8 cellular contexts compared by ENCODE assay signal in genomic region chr10:50417486-50417905, GRCh38.
DNase-seq lines count a peak whose midpoint lies in the region; ATAC-seq and TF ChIP-seq lines count a peak whose summit lies in the region.

No MANE protein-coding gene starts in this region.

- H3K27ac ChIP-seq in ACC112 (ENCODE audit: low read depth, low read length) = peak overlapping the region; percentile 86
- H3K27ac ChIP-seq in muscle layer of colon (ENCODE audit: low read depth, low read length) = peak overlapping the region; percentile 27

- H3K36me3 ChIP-seq in ACC112 (ENCODE audit: insufficient read depth, low read length) = no peaks in the 10 kb centered on the region
- H3K36me3 ChIP-seq in muscle layer of colon (ENCODE audit: insufficient read depth, low read length) = no peaks in the 10 kb centered on the region

- H3K9ac ChIP-seq in muscle layer of colon (ENCODE audit: low read length) = peak overlapping the region; percentile 74

- H3K4me1 ChIP-seq in ACC112 (ENCODE audit: control insufficient read depth, insufficient read depth, low read length, unreplicated experiment) (peaks cover 11% of the 10 kb centered on the region), muscle layer of colon (ENCODE audit: insufficient read depth, low read length) (peaks cover 13% of the 10 kb centered on the region)

- DNase-seq in RKO (ENCODE audit: low spot score) (peak; percentile 15), endothelial cell (ENCODE audit: low spot score) (no peak), SK-N-DZ (ENCODE audit: low spot score) (no peak), NCI-H2196 (lab: John Stamatoyannopoulos, UW; ENCODE audit: unreplicated experiment) (no peak)

- H3K27ac Mint-ChIP-seq in endothelial cell (ENCODE audit: unreplicated experiment) = no peak overlapping the region

- H3K79me2 ChIP-seq in ACC112 (ENCODE audit: control insufficient read depth, insufficient read depth, low read length, unreplicated experiment) = peaks cover 52% of the 10 kb centered on the region

- H3K4me1 Mint-ChIP-seq in endothelial cell (ENCODE audit: unreplicated experiment) = peaks cover 17% of the 10 kb centered on the region

- H3K27me3 ChIP-seq in ACC112 (ENCODE audit: insufficient read depth, low read length) = no peaks in the 10 kb centered on the region
- H3K27me3 ChIP-seq in muscle layer of colon (ENCODE audit: control insufficient read depth in 1 of 2, insufficient read depth in 2 of 2, low read length in 2 of 2) = no peaks in the 10 kb centered on the region

- no peaks in the 10 kb centered on the region for H3K36me3 Mint-ChIP-seq in endothelial cell (ENCODE audit: low read depth, unreplicated experiment)

- ATAC-seq in GM21360 (IDR thresholded peaks at IDR 0.05; ENCODE audit: unreplicated experiment) (peak; percentile 8), HG02588 (IDR thresholded peaks at IDR 0.05; ENCODE audit: unreplicated experiment) (no peak)

- no peak for TF ChIP-seq CTCF in endothelial cell (IDR thresholded peaks at IDR 0.05; ENCODE audit: unreplicated experiment)

- peak overlapping the region; percentile 80 for H2AFZ ChIP-seq in ACC112 (ENCODE audit: low read length, unreplicated experiment)

- H3K9me3 ChIP-seq in muscle layer of colon (ENCODE audit: low read length) = no peaks in the 10 kb centered on the region

- H3K27me3 Mint-ChIP-seq in endothelial cell (ENCODE audit: unreplicated experiment) = no peaks in the 10 kb centered on the region

- peak overlapping the region; percentile 99 for H3K4me3 ChIP-seq in ACC112 (ENCODE audit: low read depth, low read length)
- H3K4me3 ChIP-seq in muscle layer of colon (ENCODE audit: low read depth in 1 of 2, low read length in 2 of 2) = peak overlapping the region; percentile 69 to 95

- H3K9me3 Mint-ChIP-seq in endothelial cell (ENCODE audit: unreplicated experiment) = no peaks in the 10 kb centered on the region

- peak overlapping the region; percentile 87 for H3K4me3 Mint-ChIP-seq in endothelial cell (ENCODE audit: unreplicated experiment)
